14 cellular contexts compared by ENCODE assay signal in the genomic region with DNA sequence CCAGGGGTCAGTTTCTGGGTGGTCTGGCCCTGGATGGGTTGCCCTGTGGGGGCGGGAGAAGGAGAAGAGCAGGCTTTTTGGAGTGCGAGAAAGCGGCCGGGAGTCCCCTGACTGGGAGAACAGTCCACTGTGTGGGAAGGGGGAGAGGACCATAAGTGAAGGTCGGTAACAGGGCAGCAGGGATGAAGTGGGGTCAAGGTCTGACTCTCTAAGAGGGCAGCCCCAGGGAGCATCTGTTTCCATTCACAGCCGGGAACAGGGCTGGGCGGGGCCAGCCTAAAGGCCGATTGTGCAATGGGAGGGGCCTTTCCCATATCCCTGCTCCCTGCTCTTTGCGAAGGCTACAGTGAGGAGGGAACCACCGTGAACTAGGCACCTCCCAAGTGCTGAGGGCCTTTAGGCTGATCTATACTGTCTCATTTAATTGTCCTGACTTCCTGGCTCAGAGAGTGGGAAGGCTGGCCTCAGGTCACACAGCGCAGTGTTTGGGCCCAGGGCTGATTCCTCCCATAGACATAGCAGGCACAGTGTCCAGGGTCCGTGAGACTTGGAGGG. TPM values are rescaled to one million over a fixed set of nuclear protein-coding genes. Genes with fewer than 3 reads are reported as not detected.
DNase-seq lines count a peak whose midpoint lies in the region; ATAC-seq and TF ChIP-seq lines count a peak whose summit lies in the region.
"Had no signal": no experiment of that assay in that cellular context is flagged by ENCODE, and none has a peak within 500 bp of the region (broad histone marks: within the 10 kb centered on the region; RNA-seq: fewer than 3 reads in every experiment).

No MANE protein-coding gene starts in this region.

- H3K4ac ChIP-seq in trophoblast cell (ENCODE audit: low read depth, low read length): no peak overlapping the region

- peaks cover 10% of the 10 kb centered on the region for H3K9me3 Mint-ChIP-seq in mesothelial cell of epicardium
- H3K9me3 Mint-ChIP-seq: activated T-cell treated with anti-CD3 and anti-CD28 coated beads, Interleukin-2, amount 50 U/mL, for 4 hours; CD4-positive, CD25-positive, alpha-beta regulatory T cell; dendritic cell treated with granulocyte-macrophage colony-stimulating factor and Interleukin-4, amounts not matched to agents 40 ng/mL and 50 ng/mL, for 4 days had no signal

- no peak overlapping the region for H3K4me3 ChIP-seq in trophoblast cell (ENCODE audit: low read depth, low read length)

- H3K79me1 ChIP-seq in trophoblast cell (ENCODE audit: low read length): no peaks in the 10 kb centered on the region

- H2BK12ac ChIP-seq in trophoblast cell (ENCODE audit: low read length): no peak overlapping the region

- H4K12ac ChIP-seq in trophoblast cell (ENCODE audit: low read depth, low read length): no peak overlapping the region

- H3K9me3 ChIP-seq in ES-I3 (ENCODE audit: control insufficient read depth, insufficient read depth, low read length): no peaks in the 10 kb centered on the region
- no peaks in the 10 kb centered on the region for H3K9me3 ChIP-seq in trophoblast cell (ENCODE audit: insufficient read depth, low read depth, low read length)

- H3K79me2 ChIP-seq in trophoblast cell (ENCODE audit: control insufficient read depth, insufficient read depth, low read length, poor library complexity): no peaks in the 10 kb centered on the region

- DNase-seq in amniotic epithelial cell (ENCODE audit: low read depth) (peak; percentile 34), hepatic stellate cell (ENCODE audit: low spot score) (peak; percentile 58), trophoblast cell (peak in 1 of 2 donors; percentile 20), mesothelial cell of epicardium (ENCODE audit: low spot score in 2 of 2, unreplicated experiment in 2 of 2) (no peak), T-helper 9 cell (no peak)
- no peak for DNase-seq in activated T-cell treated with anti-CD3 and anti-CD28 coated beads, Interleukin-2, amount 50 U/mL, for 48 hours
- DNase-seq: activated T-cell treated with anti-CD3 and anti-CD28 coated beads, Interleukin-2, amount 50 U/mL, for 4 hours; CD4-positive, CD25-positive, alpha-beta regulatory T cell; NCI-H2171; substantia nigra; T-helper 17 cell had no signal

- H2AFZ ChIP-seq in trophoblast cell (ENCODE audit: insufficient read depth, low read length, poor library complexity): peak overlapping the region; percentile 11

- no peak overlapping the region for H2BK120ac ChIP-seq in trophoblast cell (ENCODE audit: insufficient read depth, low read length, poor library complexity)

- peaks cover 9% of the 10 kb centered on the region; the same call in 1 of the 2 replicates for H3K4me1 ChIP-seq in ES-I3 (ENCODE audit: insufficient read depth, low read length)
- H3K4me1 ChIP-seq in trophoblast cell (ENCODE audit: control insufficient read depth in 1 of 2, insufficient read depth in 2 of 2, low read length in 2 of 2): peaks cover 6 to 7% of the 10 kb centered on the region in 2 experiments

- peaks cover 11% of the 10 kb centered on the region for H3K4me1 Mint-ChIP-seq in mesothelial cell of epicardium
- H3K4me1 Mint-ChIP-seq: CD4-positive, CD25-positive, alpha-beta regulatory T cell had no signal

- no peaks in the 10 kb centered on the region for H3K27me3 Mint-ChIP-seq in mesothelial cell of epicardium (ENCODE audit: low read depth)

- no peak overlapping the region for H3K4me2 ChIP-seq in trophoblast cell (ENCODE audit: low read length)

- no peak overlapping the region for H2BK5ac ChIP-seq in trophoblast cell (ENCODE audit: low read depth, low read length, poor library complexity)

- H3K36me3 ChIP-seq in ES-I3 (ENCODE audit: insufficient read depth, low read length) (no peaks in the 10 kb centered on the region), trophoblast cell (ENCODE audit: control insufficient read depth in 1 of 2, insufficient read depth in 2 of 2, low read length in 2 of 2) (no peaks in the 10 kb centered on the region)

- WGBS in trophoblast cell (ENCODE audit: extremely low coverage, insufficient coverage, insufficient read length): no CpG with 5 or more reads among the region's 12 CpGs

- no peaks in the 10 kb centered on the region for H3K27me3 ChIP-seq in trophoblast cell (ENCODE audit: insufficient read depth, low read length)

- no peaks in the 10 kb centered on the region for H3K36me3 Mint-ChIP-seq in mesothelial cell of epicardium
- H3K36me3 Mint-ChIP-seq: CD4-positive, CD25-positive, alpha-beta regulatory T cell had no signal

- H3K27ac Mint-ChIP-seq in mesothelial cell of epicardium: no peak overlapping the region
- H3K27ac Mint-ChIP-seq: dendritic cell treated with granulocyte-macrophage colony-stimulating factor and Interleukin-4, amounts not matched to agents 40 ng/mL and 50 ng/mL, for 4 days had no signal

- H3K9ac ChIP-seq in ES-I3 (ENCODE audit: low read depth, low read length) (peak overlapping the region; percentile 15; the same call in 1 of the 2 replicates), trophoblast cell (ENCODE audit: low read length) (no peak overlapping the region)

- H4K8ac ChIP-seq in trophoblast cell (ENCODE audit: low read depth, low read length): no peak overlapping the region

- no peak overlapping the region for H4K91ac ChIP-seq in trophoblast cell (ENCODE audit: low read depth, low read length)

- no peak for TF ChIP-seq CTCF in mesothelial cell of epicardium (IDR thresholded peaks at IDR 0.05; ENCODE audit: unreplicated experiment)

- no peak overlapping the region for H3K23ac ChIP-seq in trophoblast cell (ENCODE audit: low read length)

- H2AK5ac ChIP-seq in trophoblast cell (ENCODE audit: low read length): no peak overlapping the region

- H3K14ac ChIP-seq in trophoblast cell (ENCODE audit: low read length): no peak overlapping the region

- H3K27ac ChIP-seq in trophoblast cell (ENCODE audit: low read depth, low read length): no peak overlapping the region

- H3K4me3 Mint-ChIP-seq in mesothelial cell of epicardium: no peak overlapping the region
- H3K4me3 Mint-ChIP-seq: activated T-cell treated with anti-CD3 and anti-CD28 coated beads, Interleukin-2, amount 50 U/mL, for 4 hours; CD4-positive, CD25-positive, alpha-beta regulatory T cell; dendritic cell treated with granulocyte-macrophage colony-stimulating factor and Interleukin-4, amounts not matched to agents 40 ng/mL and 50 ng/mL, for 4 days; T-helper 17 cell had no signal

- no peak overlapping the region for H3K18ac ChIP-seq in trophoblast cell (ENCODE audit: low read length)

- no peak for ATAC-seq in GM21529 (IDR thresholded peaks at IDR 0.05; ENCODE audit: unreplicated experiment)
- ATAC-seq: activated T-cell treated with anti-CD3 and anti-CD28 coated beads, Interleukin-2, amount 50 U/mL, for 4 hours; T-helper 17 cell had no signal

RNA-seq across cellular contexts. Expression of a gene that starts 10.4 kb away (rescaled TPM):
- 0.29 and 0.42 TPM in 2 replicates for polyA plus RNA-seq in trophoblast cell (2013)
- 2.2 to 3.0 TPM (median 2.6 TPM) in 3 replicates for total RNA-seq in mesothelial cell of epicardium
- total RNA-seq: activated T-cell treated with anti-CD3 and anti-CD28 coated beads, Interleukin-2, amount 50 U/mL, for 4 hours; CD4-positive, CD25-positive, alpha-beta regulatory T cell; T-helper 17 cell had no signal
- polyA plus RNA-seq: CD4-positive, CD25-positive, alpha-beta regulatory T cell had no signal

RNA-seq across cellular contexts. Expression of a gene that starts 44.4 kb away (rescaled TPM):
- not detected in 2 replicates for polyA plus RNA-seq in trophoblast cell (2013)
- not detected in 3 replicates for total RNA-seq in mesothelial cell of epicardium
- total RNA-seq: activated T-cell treated with anti-CD3 and anti-CD28 coated beads, Interleukin-2, amount 50 U/mL, for 4 hours; CD4-positive, CD25-positive, alpha-beta regulatory T cell; T-helper 17 cell had no signal
- polyA plus RNA-seq: CD4-positive, CD25-positive, alpha-beta regulatory T cell had no signal

Comparison
In these comparisons a context has a peak if more than half of its experiments do, and no peak if none do; other contexts are left out.
1. DNase-seq: peak in amniotic epithelial cell (single experiment) and hepatic stellate cell (single experiment); none in mesothelial cell of epicardium (0 of 2), T-helper 9 cell (single experiment) and activated T-cell treated with anti-CD3 and anti-CD28 coated beads, Interleukin-2, amount 50 U/mL, for 48 hours (0 of 2).